In the genomic region with DNA sequence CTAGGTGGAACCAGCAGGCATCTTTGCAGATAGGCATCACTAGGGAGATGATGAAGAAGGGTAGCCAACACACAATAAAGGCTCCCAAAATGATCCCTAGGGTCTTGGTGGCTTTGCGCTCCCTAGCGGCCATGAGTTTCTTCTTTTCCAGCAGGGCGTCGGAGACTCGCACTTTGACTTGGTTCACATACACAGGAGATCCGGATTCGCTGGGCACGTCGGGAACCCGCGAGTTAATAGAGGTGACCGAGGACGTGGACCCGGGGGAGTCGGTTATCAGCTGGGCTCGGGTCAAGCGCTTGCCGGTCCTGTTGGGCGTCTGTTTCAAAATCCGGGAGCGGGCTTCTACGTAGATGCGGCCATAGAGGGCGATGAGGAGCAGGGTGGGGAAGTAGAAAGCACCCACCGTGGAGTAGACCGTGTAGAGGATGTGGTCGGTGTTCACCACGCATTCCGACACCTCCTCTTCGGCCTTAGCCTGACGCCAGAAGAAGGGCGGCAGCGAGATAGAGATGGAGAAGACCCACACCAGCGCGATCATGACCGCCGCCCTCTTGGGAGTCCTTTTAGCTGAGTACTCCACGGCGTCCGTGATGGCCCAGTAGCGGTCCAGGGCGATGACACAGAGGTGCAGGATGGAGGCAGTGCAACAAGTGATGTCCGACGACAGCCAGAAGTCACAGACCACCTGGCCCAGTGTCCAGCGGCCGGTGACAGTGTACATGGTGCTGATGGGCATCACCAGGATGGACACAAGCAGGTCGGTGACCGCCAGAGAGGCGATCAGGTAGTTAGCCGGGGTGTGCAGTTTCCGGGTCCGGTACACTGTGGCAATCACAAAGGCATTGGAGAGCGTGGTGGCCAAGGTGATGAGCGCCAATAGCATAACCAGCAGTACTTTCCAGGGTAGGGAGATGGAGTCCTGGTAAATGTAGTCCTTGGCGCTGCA, we compare ENCODE assay signal across 9 cellular contexts. TPM values are rescaled to one million over a fixed set of nuclear protein-coding genes. Genes with fewer than 3 reads are reported as not detected.
DNase-seq lines count a peak whose midpoint lies in the region; ATAC-seq and TF ChIP-seq lines count a peak whose summit lies in the region.
"Had no signal": no experiment of that assay in that cellular context is flagged by ENCODE, and none has a peak within 500 bp of the region (broad histone marks: within the 10 kb centered on the region; RNA-seq: fewer than 3 reads in every experiment).

No MANE protein-coding gene starts in this region.

- no peak for ATAC-seq in activated naive CD8-positive, alpha-beta T cell treated with anti-CD3 and anti-CD28 coated beads, Interleukin-2, amount 50 U/mL, for 24 hours
- ATAC-seq in HG02973 (IDR thresholded peaks at IDR 0.05; ENCODE audit: unreplicated experiment) = no peak

- no peaks in the 10 kb centered on the region for H3K36me3 Mint-ChIP-seq in activated naive CD8-positive, alpha-beta T cell treated with anti-CD3 and anti-CD28 coated beads, Interleukin-2, amount 50 U/mL, for 24 hours (ENCODE audit: low read depth)

- H3K27ac Mint-ChIP-seq in activated naive CD8-positive, alpha-beta T cell treated with anti-CD3 and anti-CD28 coated beads, Interleukin-2, amount 50 U/mL, for 24 hours = no peak overlapping the region

- H3K27me3 Mint-ChIP-seq in activated naive CD8-positive, alpha-beta T cell treated with anti-CD3 and anti-CD28 coated beads, Interleukin-2, amount 50 U/mL, for 24 hours = peaks cover 68% of the 10 kb centered on the region

- H3K4me1 Mint-ChIP-seq in activated naive CD8-positive, alpha-beta T cell treated with anti-CD3 and anti-CD28 coated beads, Interleukin-2, amount 50 U/mL, for 24 hours = peaks cover 18% of the 10 kb centered on the region

- DNase-seq in H7 (peak; percentile 54), hepatic stellate cell (ENCODE audit: low spot score) (peak; percentile 34), retinal pigment epithelial cell (ENCODE audit: low read depth) (no peak), NCI-H774 (lab: John Stamatoyannopoulos, UW) (no peak), AG08395 (ENCODE audit: low spot score) (no peak), SHP77 treated with DMSO at 0.1 percent for 48 hours (lab: John Stamatoyannopoulos, UW) (no peak)
- DNase-seq in activated naive CD8-positive, alpha-beta T cell treated with anti-CD3 and anti-CD28 coated beads, Interleukin-2, amount 50 U/mL, for 24 hours = no peak

- peak overlapping the region; percentile 45 for H3K4me3 Mint-ChIP-seq in activated naive CD8-positive, alpha-beta T cell treated with anti-CD3 and anti-CD28 coated beads, Interleukin-2, amount 50 U/mL, for 24 hours

- H3K36me3 ChIP-seq in H7 (replicated peaks; ENCODE audit: control insufficient read depth, insufficient read depth, low read length) = no peaks in the 10 kb centered on the region
- H3K36me3 ChIP-seq: SJSA1 had no signal

- peaks cover 53% of the 10 kb centered on the region for H3K27me3 ChIP-seq in H7 (ENCODE audit: control insufficient read depth, insufficient read depth, low read length)

- TF ChIP-seq CTCF in retinal pigment epithelial cell (conservative IDR thresholded peaks at IDR 0.05; ENCODE audit: low read depth, low read length) = peak; percentile 43

- no peaks in the 10 kb centered on the region for H3K9me3 Mint-ChIP-seq in activated naive CD8-positive, alpha-beta T cell treated with anti-CD3 and anti-CD28 coated beads, Interleukin-2, amount 50 U/mL, for 24 hours

- H3K4me3 ChIP-seq in H7 (ENCODE audit: insufficient read depth, low read depth, low read length) (peak overlapping the region; percentile 78), retinal pigment epithelial cell (ENCODE audit: low read length) (peak overlapping the region; percentile 45)
- H3K4me3 ChIP-seq: SJSA1 had no signal

RNA-seq across cellular contexts. Expression of a gene that starts 0.7 kb away (rescaled TPM):
- total RNA-seq in H7 (2014; rRNA removed; shearing (Covaris generic)) = 0.31 and 0.74 TPM in 2 replicates
- total RNA-seq: SJSA1 had no signal

Comparison
In these comparisons a context has a peak if more than half of its experiments do, and no peak if none do; other contexts are left out.
1. DNase-seq: peak in H7 (single experiment) and hepatic stellate cell (single experiment); none in activated naive CD8-positive, alpha-beta T cell treated with anti-CD3 and anti-CD28 coated beads, Interleukin-2, amount 50 U/mL, for 24 hours (single experiment), retinal pigment epithelial cell (single experiment), NCI-H774 (single experiment), AG08395 (single experiment) and SHP77 treated with DMSO at 0.1 percent for 48 hours (single experiment).